In the genomic region with DNA sequence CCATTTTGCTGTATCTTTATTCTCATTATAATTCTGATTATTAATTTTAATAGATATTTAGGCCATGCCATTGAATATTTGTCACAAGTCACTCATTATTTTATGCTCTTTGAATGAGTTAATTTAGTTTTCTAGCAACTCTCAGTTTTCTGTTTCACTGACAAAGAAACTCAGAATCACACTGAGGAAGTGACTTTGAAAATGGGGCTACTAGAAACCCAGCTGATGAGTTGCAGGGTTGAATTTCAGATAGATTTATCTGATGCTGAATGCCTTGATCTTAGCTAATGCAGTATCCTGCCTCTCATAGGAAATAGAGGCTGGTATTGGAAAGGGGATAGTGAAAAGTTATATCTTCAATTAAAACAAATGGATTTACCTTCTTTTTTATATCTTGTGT, we compare ENCODE assay signal across 17 cellular contexts.
DNase-seq lines count a peak whose midpoint lies in the region; ATAC-seq, FAIRE-seq and TF ChIP-seq lines count a peak whose summit lies in the region.
"Had no signal": no experiment of that assay in that cellular context is flagged by ENCODE, and none has a peak within 500 bp of the region (broad histone marks: within the 10 kb centered on the region; RNA-seq: fewer than 3 reads in every experiment).

No MANE protein-coding gene starts in this region.

- H3K9ac ChIP-seq in MM.1S (ENCODE audit: low read length): no peak overlapping the region

- H3K4me3 Mint-ChIP-seq in CD8-positive, alpha-beta T cell: no peak overlapping the region

- H3K4me2 ChIP-seq in MM.1S (ENCODE audit: low read depth, low read length): peak overlapping the region; percentile 12

- DNase-seq in MM.1S: peak; percentile 61
- no peak for DNase-seq in central memory CD4-positive, alpha-beta T cell
- DNase-seq in GM19238 (ENCODE audit: insufficient read length, low spot score): no peak
- no peak for DNase-seq in RCC 7860 (ENCODE audit: low spot score)
- no peak for DNase-seq in CD8-positive, alpha-beta T cell
- DNase-seq: activated CD4-positive, alpha-beta T cell treated with anti-CD3 and anti-CD28 coated beads, Interleukin-2, amount 50 U/mL, for 48 hours; GF-D8; left colon; NCI-H187; NCI-H446; stimulated activated CD4-positive, alpha-beta T cell treated with anti-CD3 and anti-CD28 coated beads, Interleukin-4, amount 100 ng/mL, for 1 hour; stimulated activated CD8-positive, alpha-beta memory T cell treated with anti-CD3 and anti-CD28 coated beads, Interleukin-4, amount 100 ng/mL, for 48 hours had no signal

- TF ChIP-seq CTCF in MM.1S (IDR thresholded peaks at IDR 0.05; ENCODE audit: low read length): no peak
- TF ChIP-seq CTCF in CD8-positive, alpha-beta T cell (IDR thresholded peaks at IDR 0.05): no peak

- no peak for FAIRE-seq in RCC 7860 (lab: Jason Lieb, UNC)

- H3K9me3 Mint-ChIP-seq in CD8-positive, alpha-beta T cell: peaks cover 2% of the 10 kb centered on the region

- CTCF ChIA-PET in CD8-positive, alpha-beta T cell (lab: Charles Lee): no interaction called here

- no peaks in the 10 kb centered on the region for H3K36me3 ChIP-seq in MM.1S (replicated peaks; ENCODE audit: insufficient read depth, low read length)
- H3K36me3 ChIP-seq in CD8-positive, alpha-beta T cell (ENCODE audit: insufficient read depth, low read length): no peaks in the 10 kb centered on the region
- H3K36me3 ChIP-seq: suprapubic skin had no signal

- no peaks in the 10 kb centered on the region for H3K36me3 Mint-ChIP-seq in CD8-positive, alpha-beta T cell

- H3K79me2 ChIP-seq in MM.1S (ENCODE audit: low read length): no peaks in the 10 kb centered on the region

- no peak overlapping the region for H3K4me3 ChIP-seq in MM.1S (ENCODE audit: low read length)
- no peak overlapping the region for H3K4me3 ChIP-seq in CD8-positive, alpha-beta T cell (ENCODE audit: low read depth, low read length)
- H3K4me3 ChIP-seq: suprapubic skin had no signal

- H2AFZ ChIP-seq in MM.1S (ENCODE audit: low read length): no peak overlapping the region

- no peak overlapping the region for H3K27ac Mint-ChIP-seq in CD8-positive, alpha-beta T cell

- no peaks in the 10 kb centered on the region for H3K27me3 ChIP-seq in MM.1S (replicated peaks; ENCODE audit: insufficient read depth, low read length)
- no peaks in the 10 kb centered on the region for H3K27me3 ChIP-seq in CD8-positive, alpha-beta T cell (ENCODE audit: insufficient read depth, low read length)
- H3K27me3 ChIP-seq: suprapubic skin had no signal

- H4K20me1 ChIP-seq in MM.1S (ENCODE audit: insufficient read depth, low read length): no peaks in the 10 kb centered on the region

- ATAC-seq in GM18870 (IDR thresholded peaks at IDR 0.05; ENCODE audit: unreplicated experiment) (peak; percentile 49), GM21447 (IDR thresholded peaks at IDR 0.05; ENCODE audit: unreplicated experiment) (peak; percentile 53), HG03025 (IDR thresholded peaks at IDR 0.05; ENCODE audit: low FRiP score, unreplicated experiment) (peak; percentile 63)
- ATAC-seq in CD8-positive, alpha-beta T cell: no peak
- ATAC-seq: left colon, SK-N-SH treated with all-trans-retinoic acid at 6 μM for 48 hours had no signal

- peak overlapping the region; percentile 23; the same call in 1 of the 2 replicates for H3K27ac ChIP-seq in MM.1S (ENCODE audit: low read length)
- H3K27ac ChIP-seq in CD8-positive, alpha-beta T cell (ENCODE audit: low read depth, low read length): no peak overlapping the region
- H3K27ac ChIP-seq: suprapubic skin had no signal

- intact Hi-C loops in CD8-positive, alpha-beta T cell (cut with DNase I, micrococcal nuclease): no loop called here

- H3K9me2 ChIP-seq in MM.1S (replicated peaks; ENCODE audit: insufficient read depth, low read length): no peaks in the 10 kb centered on the region

- no peaks in the 10 kb centered on the region for H3K4me1 Mint-ChIP-seq in CD8-positive, alpha-beta T cell (ENCODE audit: low read depth)

- no peaks in the 10 kb centered on the region for H3K9me3 ChIP-seq in MM.1S (replicated peaks; ENCODE audit: insufficient read depth, low read length)
- H3K9me3 ChIP-seq in CD8-positive, alpha-beta T cell (ENCODE audit: low read length): no peaks in the 10 kb centered on the region
- H3K9me3 ChIP-seq: suprapubic skin had no signal

- H3F3A ChIP-seq in MM.1S (ENCODE audit: insufficient read depth, low read length): 0 out of 2 replicates have a peak, but pooled peaks cover 10% of the 10 kb centered on the region

- peaks cover 56% of the 10 kb centered on the region for H3K4me1 ChIP-seq in MM.1S (ENCODE audit: low read length)
- no peaks in the 10 kb centered on the region for H3K4me1 ChIP-seq in CD8-positive, alpha-beta T cell (ENCODE audit: insufficient read depth, low read length)
- H3K4me1 ChIP-seq: suprapubic skin had no signal

- H3K27me3 Mint-ChIP-seq in CD8-positive, alpha-beta T cell (ENCODE audit: low read depth): peaks cover under 1% of the 10 kb centered on the region

- POLR2A ChIA-PET in CD8-positive, alpha-beta T cell (lab: Charles Lee): no interaction called here
